In the genomic region with DNA sequence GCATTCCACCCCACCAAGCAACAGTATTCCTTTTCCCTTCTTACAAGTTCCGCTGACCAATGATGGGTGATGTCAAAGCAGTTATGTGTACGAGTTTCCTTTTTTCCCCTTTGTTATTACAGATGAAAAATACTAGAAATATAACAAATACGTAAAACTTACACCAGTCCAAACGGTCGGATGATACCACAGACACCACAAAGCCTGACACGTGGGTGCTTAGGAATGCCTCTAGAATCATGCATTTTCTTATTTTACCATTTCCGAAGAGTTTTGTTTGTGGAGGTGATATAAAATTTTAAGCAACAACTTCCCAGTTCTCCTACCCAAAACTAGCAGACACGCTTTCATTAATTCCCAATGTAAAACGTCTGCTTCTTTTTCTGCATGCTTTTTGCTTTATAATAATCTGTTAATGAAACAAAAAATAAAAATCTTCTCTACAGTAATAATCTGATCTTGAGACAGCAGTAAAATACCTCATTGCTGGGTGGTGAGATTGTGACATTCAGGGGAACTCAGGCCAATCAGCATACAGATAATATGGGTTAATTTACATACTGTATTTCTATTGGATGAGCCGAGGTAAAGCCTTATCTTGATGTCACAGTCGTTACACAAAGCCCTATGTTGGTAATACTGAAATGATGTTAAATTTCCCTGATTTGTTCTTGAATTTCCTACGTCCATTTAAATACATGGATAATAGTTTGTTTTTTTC, we compare ENCODE assay signal across 1 cellular context.
TF ChIP-seq lines count a peak whose summit lies in the region.

No MANE protein-coding gene starts in this region.

TF ChIP-seq in K562, 482 proteins besides CTCF, POLR2A, EP300 and RAD21 (continued from another document and continues in another):
- TF ChIP-seq CHAMP1 (IDR thresholded peaks at IDR 0.05) (peak; percentile 80; the same call in 1 of the 2 replicates), MEIS2 (IDR thresholded peaks at IDR 0.05; ENCODE audit: partially characterized antibody) (peak; percentile 38), OTX1 (CRISPR knock-in tag; IDR thresholded peaks at IDR 0.05) (0 out of 2 replicates have a peak, but pooled peaks have one; percentile 22), HCFC1 (IDR thresholded peaks at IDR 0.05; ENCODE audit: low read depth, low read length) (no peak), USF2 (CRISPR knock-in tag; IDR thresholded peaks at IDR 0.05) (no peak), MYBL2 (IDR thresholded peaks at IDR 0.05; ENCODE audit: low read depth) (peak; percentile 76), MYBL2 (CRISPR knock-in tag; IDR thresholded peaks at IDR 0.05; ENCODE audit: borderline replicate concordance) (no peak), HMGXB4 (CRISPR knock-in tag; IDR thresholded peaks at IDR 0.05) (no peak), ZNF277 (CRISPR knock-in tag; IDR thresholded peaks at IDR 0.05; ENCODE audit: borderline replicate concordance) (no peak), HDAC1 (IDR thresholded peaks at IDR 0.05) (no peak), ZNF174 (CRISPR knock-in tag; IDR thresholded peaks at IDR 0.05) (no peak), ZNF311 (CRISPR knock-in tag; IDR thresholded peaks at IDR 0.05) (no peak), AFF4 (CRISPR knock-in tag; IDR thresholded peaks at IDR 0.05) (no peak), CREM (IDR thresholded peaks at IDR 0.05; ENCODE audit: low read depth) (peak; percentile 67), ZNF589 (CRISPR knock-in tag; IDR thresholded peaks at IDR 0.05; ENCODE audit: low read depth) (peak; percentile 62; the same call in 1 of the 2 replicates), SMAD3 (CRISPR knock-in tag; conservative IDR thresholded peaks at IDR 0.05) (0 out of 2 replicates have a peak, but pooled peaks have one; percentile 31), ZNF668 (CRISPR knock-in tag; IDR thresholded peaks at IDR 0.05) (no peak), ZNF584 (CRISPR knock-in tag; IDR thresholded peaks at IDR 0.05; ENCODE audit: low read depth) (0 out of 2 replicates have a peak, but pooled peaks have one; percentile 42), TAF15 (IDR thresholded peaks at IDR 0.05; ENCODE audit: low read depth, low read length) (no peak), CC2D1A (IDR thresholded peaks at IDR 0.05) (peak; percentile 74; the same call in 1 of the 2 replicates), GTF2A2 (tag; IDR thresholded peaks at IDR 0.05) (no peak), PKNOX1 (IDR thresholded peaks at IDR 0.05) (peak; percentile 38; the same call in 1 of the 2 replicates), ZNF140 (CRISPR knock-in tag; IDR thresholded peaks at IDR 0.05) (no peak), ELF2 (CRISPR knock-in tag; IDR thresholded peaks at IDR 0.05) (no peak), NCOA2 (IDR thresholded peaks at IDR 0.05; ENCODE audit: partially characterized antibody in 2 of 2) (no peak)
- TF ChIP-seq, protein P1, sequence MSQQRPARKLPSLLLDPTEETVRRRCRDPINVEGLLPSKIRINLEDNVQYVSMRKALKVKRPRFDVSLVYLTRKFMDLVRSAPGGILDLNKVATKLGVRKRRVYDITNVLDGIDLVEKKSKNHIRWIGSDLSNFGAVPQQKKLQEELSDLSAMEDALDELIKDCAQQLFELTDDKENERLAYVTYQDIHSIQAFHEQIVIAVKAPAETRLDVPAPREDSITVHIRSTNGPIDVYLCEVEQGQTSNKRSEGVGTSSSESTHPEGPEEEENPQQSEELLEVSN (IDR thresholded peaks at IDR 0.05; ENCODE audit: borderline replicate concordance in 1 of 2, extremely low read depth in 1 of 2, insufficient read depth in 1 of 2, insufficient read length in 1 of 2, low read depth in 1 of 2, low read length in 1 of 2, poor library complexity in 1 of 2, severe bottlenecking in 1 of 2) = no peak
- TF ChIP-seq, protein P2, sequence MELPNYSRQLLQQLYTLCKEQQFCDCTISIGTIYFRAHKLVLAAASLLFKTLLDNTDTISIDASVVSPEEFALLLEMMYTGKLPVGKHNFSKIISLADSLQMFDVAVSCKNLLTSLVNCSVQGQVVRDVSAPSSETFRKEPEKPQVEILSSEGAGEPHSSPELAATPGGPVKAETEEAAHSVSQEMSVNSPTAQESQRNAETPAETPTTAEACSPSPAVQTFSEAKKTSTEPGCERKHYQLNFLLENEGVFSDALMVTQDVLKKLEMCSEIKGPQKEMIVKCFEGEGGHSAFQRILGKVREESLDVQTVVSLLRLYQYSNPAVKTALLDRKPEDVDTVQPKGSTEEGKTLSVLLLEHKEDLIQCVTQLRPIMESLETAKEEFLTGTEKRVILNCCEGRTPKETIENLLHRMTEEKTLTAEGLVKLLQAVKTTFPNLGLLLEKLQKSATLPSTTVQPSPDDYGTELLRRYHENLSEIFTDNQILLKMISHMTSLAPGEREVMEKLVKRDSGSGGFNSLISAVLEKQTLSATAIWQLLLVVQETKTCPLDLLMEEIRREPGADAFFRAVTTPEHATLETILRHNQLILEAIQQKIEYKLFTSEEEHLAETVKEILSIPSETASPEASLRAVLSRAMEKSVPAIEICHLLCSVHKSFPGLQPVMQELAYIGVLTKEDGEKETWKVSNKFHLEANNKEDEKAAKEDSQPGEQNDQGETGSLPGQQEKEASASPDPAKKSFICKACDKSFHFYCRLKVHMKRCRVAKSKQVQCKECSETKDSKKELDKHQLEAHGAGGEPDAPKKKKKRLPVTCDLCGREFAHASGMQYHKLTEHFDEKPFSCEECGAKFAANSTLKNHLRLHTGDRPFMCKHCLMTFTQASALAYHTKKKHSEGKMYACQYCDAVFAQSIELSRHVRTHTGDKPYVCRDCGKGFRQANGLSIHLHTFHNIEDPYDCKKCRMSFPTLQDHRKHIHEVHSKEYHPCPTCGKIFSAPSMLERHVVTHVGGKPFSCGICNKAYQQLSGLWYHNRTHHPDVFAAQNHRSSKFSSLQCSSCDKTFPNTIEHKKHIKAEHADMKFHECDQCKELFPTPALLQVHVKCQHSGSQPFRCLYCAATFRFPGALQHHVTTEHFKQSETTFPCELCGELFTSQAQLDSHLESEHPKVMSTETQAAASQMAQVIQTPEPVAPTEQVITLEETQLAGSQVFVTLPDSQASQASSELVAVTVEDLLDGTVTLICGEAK (IDR thresholded peaks at IDR 0.05) = peak; percentile 50
- TF ChIP-seq, protein P2 (CRISPR knock-in tag; IDR thresholded peaks at IDR 0.05) = no peak
